In the genomic region with DNA sequence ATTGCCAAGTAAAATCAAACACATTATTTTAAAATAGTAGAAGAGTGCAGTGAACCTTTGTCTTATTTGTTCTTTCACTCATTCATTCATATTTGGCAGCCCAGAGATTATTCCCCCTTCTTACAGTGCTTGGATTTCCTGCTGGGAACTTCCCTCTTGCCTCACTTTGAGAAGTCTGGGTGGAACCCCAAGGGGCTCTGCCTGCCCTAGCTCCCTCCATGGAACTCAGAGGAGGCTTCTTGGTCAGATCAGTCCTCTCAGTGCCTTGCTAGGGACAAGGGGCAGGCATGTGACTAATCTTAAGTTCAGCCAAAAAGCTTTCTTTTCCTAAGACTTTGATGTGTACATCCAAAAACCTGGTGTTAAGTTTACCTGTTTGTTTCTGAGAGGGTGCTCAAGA, we compare ENCODE assay signal across 20 cellular contexts.
DNase-seq lines count a peak whose midpoint lies in the region; ATAC-seq and TF ChIP-seq lines count a peak whose summit lies in the region.
"Had no signal": no experiment of that assay in that cellular context is flagged by ENCODE, and none has a peak within 500 bp of the region (broad histone marks: within the 10 kb centered on the region; RNA-seq: fewer than 3 reads in every experiment).

No MANE protein-coding gene starts in this region.

- intact Hi-C loops in adrenal gland (cut with DNase I) (no loop called here), heart left ventricle (cut with DNase I) (loop anchor here in 1 of 10 donors (5.0 kb wide), 1 partner anchor 145 kb away; no protein-coding TSS in a partner anchor), tibial artery (cut with DNase I; ENCODE audit: low total_unique reads) (no loop called here)

- CTCF ChIA-PET in T-cell (lab: Charles Lee), result no interaction called here

- H3K27me3 Mint-ChIP-seq in osteocyte (ENCODE audit: unreplicated experiment), result no peaks in the 10 kb centered on the region
- H3K27me3 Mint-ChIP-seq in T-cell, result peaks cover 4 to 8% of the 10 kb centered on the region in 2 donors

- peak in 3 of 4 donors; percentile 35 to 50 (median 43) for ATAC-seq in heart left ventricle
- ATAC-seq in T-cell (replicated peaks in 1 of 4), result no peak
- ATAC-seq: activated CD8-positive, alpha-beta T cell treated with anti-CD3 and anti-CD28 coated beads, Interleukin-2, amount 10 ng/mL, durations not matched to agents 7 days and 5 days; foreskin keratinocyte; T-helper 17 cell; WTC11 had no signal

- DNase-seq in adrenal gland, result no peak
- no peak for DNase-seq in heart left ventricle
- DNase-seq in osteocyte (ENCODE audit: extremely low spot score, unreplicated experiment), result no peak
- DNase-seq in tibial artery, result no peak
- DNase-seq in T-cell, result no peak
- DNase-seq in NCI-H345 (lab: John Stamatoyannopoulos, UW), result no peak
- no peak for DNase-seq in RKO (ENCODE audit: low spot score)
- no peak for DNase-seq in dedifferentiated amniotic fluid mesenchymal stem cell (ENCODE audit: extremely low spot score)
- DNase-seq: activated CD8-positive, alpha-beta T cell treated with anti-CD3 and anti-CD28 coated beads, Interleukin-2, amount 10 ng/mL, durations not matched to agents 7 days and 5 days; AML-193; foreskin keratinocyte; NCI-H1436; NCI-H2227 treated with DMSO at 0.1 percent for 48 hours; nephron progenitor cell; SIG-M5; stimulated activated CD4-positive, alpha-beta T cell treated with anti-CD3 and anti-CD28 coated beads, Interleukin-2, amount 100 ng/mL, for 24 hours; T-helper 17 cell had no signal

- H3K9me3 Mint-ChIP-seq in osteocyte (ENCODE audit: unreplicated experiment) (no peaks in the 10 kb centered on the region), T-cell (no peaks in the 10 kb centered on the region)
- H3K9me3 Mint-ChIP-seq: central memory CD8-positive, alpha-beta T cell; memory B cell; nephron progenitor cell; WTC11 had no signal

- POLR2A ChIA-PET in T-cell (lab: Charles Lee), result no interaction called here

- H3K27ac Mint-ChIP-seq in osteocyte (ENCODE audit: unreplicated experiment), result peak overlapping the region; percentile 58
- no peak overlapping the region for H3K27ac Mint-ChIP-seq in T-cell
- H3K27ac Mint-ChIP-seq: activated CD8-positive, alpha-beta T cell treated with anti-CD3 and anti-CD28 coated beads, Interleukin-2, amount 10 ng/mL, durations not matched to agents 7 days and 5 days; memory B cell; nephron progenitor cell; T-helper 17 cell; WTC11 had no signal

- peaks cover 1% of the 10 kb centered on the region for H3K36me3 Mint-ChIP-seq in osteocyte (ENCODE audit: unreplicated experiment)
- H3K36me3 Mint-ChIP-seq in T-cell, result no peaks in the 10 kb centered on the region
- H3K36me3 Mint-ChIP-seq: memory B cell, WTC11 had no signal

- H3K4me3 Mint-ChIP-seq in osteocyte (ENCODE audit: unreplicated experiment), result no peak overlapping the region
- H3K4me3 Mint-ChIP-seq in T-cell, result no peak overlapping the region
- H3K4me3 Mint-ChIP-seq: activated CD8-positive, alpha-beta T cell treated with anti-CD3 and anti-CD28 coated beads, Interleukin-2, amount 10 ng/mL, durations not matched to agents 7 days and 5 days; central memory CD8-positive, alpha-beta T cell; memory B cell; nephron progenitor cell; T-helper 17 cell; WTC11 had no signal

- H3K4me1 Mint-ChIP-seq in osteocyte (ENCODE audit: unreplicated experiment), result peaks cover 55% of the 10 kb centered on the region
- peaks cover 0 to 5% (median 4%) of the 10 kb centered on the region in 3 donors for H3K4me1 Mint-ChIP-seq in T-cell
- H3K4me1 Mint-ChIP-seq: central memory CD8-positive, alpha-beta T cell had no signal

- H3K4me3 ChIP-seq in adrenal gland (no peak overlapping the region), heart left ventricle (no peak overlapping the region), tibial artery (no peak overlapping the region)

- peak overlapping the region in 4 of 5 donors; percentile 20 to 79 (median 72) for H3K27ac ChIP-seq in adrenal gland
- H3K27ac ChIP-seq in heart left ventricle, result peak overlapping the region in 11 of 12 donors; percentile 47 to 76 (median 69)
- peak overlapping the region; percentile 19 to 68 for H3K27ac ChIP-seq in tibial artery
- H3K27ac ChIP-seq: foreskin keratinocyte had no signal

- H3K4me1 ChIP-seq in adrenal gland (replicated peaks in 1 of 2) (peaks cover 10 to 33% of the 10 kb centered on the region in 2 donors), heart left ventricle (peaks cover 6 to 61% (median 42%) of the 10 kb centered on the region in 12 donors), tibial artery (peaks cover 0 to 62% (median 23%) of the 10 kb centered on the region in 4 donors)
- H3K4me1 ChIP-seq: foreskin keratinocyte had no signal

- TF ChIP-seq CTCF in adrenal gland (IDR thresholded peaks at IDR 0.05) (no peak), heart left ventricle (IDR thresholded peaks at IDR 0.05) (no peak), osteocyte (IDR thresholded peaks at IDR 0.05) (no peak), tibial artery (IDR thresholded peaks at IDR 0.05) (no peak)

- no peaks in the 10 kb centered on the region for H3K9me3 ChIP-seq in adrenal gland (replicated peaks in 1 of 3)
- no peaks in the 10 kb centered on the region for H3K9me3 ChIP-seq in heart left ventricle
- H3K9me3 ChIP-seq in tibial artery, result no peaks in the 10 kb centered on the region

- H3K36me3 ChIP-seq in adrenal gland (replicated peaks in 1 of 2), result no peaks in the 10 kb centered on the region
- H3K36me3 ChIP-seq in heart left ventricle, result no peaks in the 10 kb centered on the region
- no peaks in the 10 kb centered on the region for H3K36me3 ChIP-seq in tibial artery

- TF ChIP-seq POLR2A in adrenal gland (IDR thresholded peaks at IDR 0.05) (no peak), heart left ventricle (IDR thresholded peaks at IDR 0.05) (no peak)

- no peaks in the 10 kb centered on the region for H3K27me3 ChIP-seq in adrenal gland
- H3K27me3 ChIP-seq in heart left ventricle, result no peaks in the 10 kb centered on the region
- no peaks in the 10 kb centered on the region for H3K27me3 ChIP-seq in tibial artery
- H3K27me3 ChIP-seq: foreskin keratinocyte had no signal

Comparison
In these comparisons a context has a peak if more than half of its experiments do, and no peak if none do; other contexts are left out.
1. ATAC-seq: peak in heart left ventricle (3 of 4); none in T-cell (0 of 4).
2. Peak in every context shown above with its lines, with median percentiles within 50 percentile points of each other: H3K27ac ChIP-seq.